8 cellular contexts compared by ENCODE assay signal in the genomic region with DNA sequence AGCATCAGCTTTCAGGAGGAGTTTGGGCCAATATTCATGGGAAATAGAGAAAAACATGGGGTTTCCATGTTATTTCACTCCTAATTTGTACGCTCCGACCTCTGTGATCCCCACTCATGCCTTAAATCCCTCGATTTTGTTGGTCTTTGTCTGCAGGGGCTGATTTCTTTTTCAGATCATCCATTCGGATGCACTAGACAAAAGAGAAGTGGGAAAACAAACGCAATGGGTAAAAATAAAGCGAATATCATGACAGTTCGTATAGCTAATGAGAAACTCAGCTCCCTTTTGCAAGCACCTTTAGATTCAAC. TPM values are rescaled to one million over a fixed set of nuclear protein-coding genes. Genes with fewer than 3 reads are reported as not detected.
DNase-seq lines count a peak whose midpoint lies in the region; ATAC-seq, FAIRE-seq and TF ChIP-seq lines count a peak whose summit lies in the region.

No MANE protein-coding gene starts in this region.

- H3K9me3 ChIP-seq in colonic mucosa, result no peaks in the 10 kb centered on the region

- no peaks in the 10 kb centered on the region for H3K27me3 Mint-ChIP-seq in IgD-negative memory B cell
- peaks cover 0 to 5% of the 10 kb centered on the region in 2 donors for H3K27me3 Mint-ChIP-seq in natural killer cell treated with Interleukin-12 subunit alpha and Interleukin-12 subunit beta and Interleukin-15 and Interleukin-18, amount 100 ng/mL, for 72 hours

- peaks cover 1 to 11% (median 4%) of the 10 kb centered on the region in 3 donors for H3K4me1 Mint-ChIP-seq in IgD-negative memory B cell
- H3K4me1 Mint-ChIP-seq in natural killer cell treated with Interleukin-12 subunit alpha and Interleukin-12 subunit beta and Interleukin-15 and Interleukin-18, amount 100 ng/mL, for 72 hours (ENCODE audit: low read depth in 2 of 2), result peaks cover 16 to 18% of the 10 kb centered on the region in 2 donors

- ATAC-seq in natural killer cell treated with Interleukin-12 subunit alpha and Interleukin-12 subunit beta and Interleukin-15 and Interleukin-18, amount 100 ng/mL, for 72 hours, result no peak
- no peak for ATAC-seq in HG03175 (IDR thresholded peaks at IDR 0.05; ENCODE audit: unreplicated experiment)

- no peaks in the 10 kb centered on the region for H3K36me3 Mint-ChIP-seq in IgD-negative memory B cell
- peaks cover 6% of the 10 kb centered on the region for H3K36me3 Mint-ChIP-seq in natural killer cell treated with Interleukin-12 subunit alpha and Interleukin-12 subunit beta and Interleukin-15 and Interleukin-18, amount 100 ng/mL, for 72 hours

- H3K27me3 ChIP-seq in BJ (ENCODE audit: control insufficient read depth, insufficient read depth, low read length) (no peaks in the 10 kb centered on the region), colonic mucosa (no peaks in the 10 kb centered on the region)

- CTCF ChIA-PET in BJ (lab: Yijun Ruan, JAX), result no interaction called here

- no peaks in the 10 kb centered on the region for H3K36me3 ChIP-seq in BJ (ENCODE audit: control insufficient read depth, insufficient read depth, low read length)
- no peaks in the 10 kb centered on the region for H3K36me3 ChIP-seq in colonic mucosa

- POLR2A ChIA-PET in BJ (lab: Charles Lee), result no interaction called here

- 0 out of 2 replicates have a peak overlapping the region, but pooled peaks have one; percentile 3 for H3K4me3 ChIP-seq in BJ (ENCODE audit: low read depth, low read length)
- peak overlapping the region; percentile 71 for H3K4me3 ChIP-seq in colonic mucosa

- no peak overlapping the region for H3K27ac ChIP-seq in colonic mucosa

- intact Hi-C loops in colonic mucosa (cut with DNase I), result no loop called here

- DNase-seq in BJ (ENCODE audit: low read depth) (no peak), colonic mucosa (no peak), H54 (ENCODE audit: insufficient read length, low spot score) (no peak), HuH-7.5 (ENCODE audit: low spot score) (no peak), GF-D8 (lab: John Stamatoyannopoulos, UW) (no peak)
- DNase-seq in natural killer cell treated with Interleukin-12 subunit alpha and Interleukin-12 subunit beta and Interleukin-15 and Interleukin-18, amount 100 ng/mL, for 72 hours (ENCODE audit: low spot score), result no peak

- no peak overlapping the region for H3K9ac ChIP-seq in colonic mucosa (ENCODE audit: low read depth in 2 of 2, low read length in 2 of 2)

- TF ChIP-seq POLR2A in H54 (IDR thresholded peaks at IDR 0.05; ENCODE audit: low read depth, low read length), result no peak

- H3K9me3 Mint-ChIP-seq in IgD-negative memory B cell, result no peaks in the 10 kb centered on the region
- no peaks in the 10 kb centered on the region for H3K9me3 Mint-ChIP-seq in natural killer cell treated with Interleukin-12 subunit alpha and Interleukin-12 subunit beta and Interleukin-15 and Interleukin-18, amount 100 ng/mL, for 72 hours

- no peak for TF ChIP-seq CTCF in BJ (IDR thresholded peaks at IDR 0.05; ENCODE audit: insufficient read depth, low read depth, low read length)
- TF ChIP-seq CTCF in colonic mucosa (IDR thresholded peaks at IDR 0.05), result no peak

- no peak for FAIRE-seq in H54 (lab: Jason Lieb, UNC)

- H3K27ac Mint-ChIP-seq in IgD-negative memory B cell, result peak overlapping the region in 1 of 3 donors; percentile 31
- peak overlapping the region; percentile 67 to 85 for H3K27ac Mint-ChIP-seq in natural killer cell treated with Interleukin-12 subunit alpha and Interleukin-12 subunit beta and Interleukin-15 and Interleukin-18, amount 100 ng/mL, for 72 hours

- H3K4me3 Mint-ChIP-seq in IgD-negative memory B cell, result peak overlapping the region; percentile 78 to 96 (median 93)
- peak overlapping the region; percentile 98 for H3K4me3 Mint-ChIP-seq in natural killer cell treated with Interleukin-12 subunit alpha and Interleukin-12 subunit beta and Interleukin-15 and Interleukin-18, amount 100 ng/mL, for 72 hours

- no peaks in the 10 kb centered on the region for H3K4me1 ChIP-seq in colonic mucosa

RNA-seq across cellular contexts. Expression of gene PABIR2, which starts 0.3 kb away (rescaled TPM):
- polyA plus RNA-seq in BJ (2011; rRNA removed), result 14.1 and 15.4 TPM in 2 replicates
- 6.4 and 6.5 TPM in 2 replicates for polyA minus RNA-seq in BJ (2011; rRNA and poly(A)+ RNA removed)
- polyA plus RNA-seq in IgD-negative memory B cell, result 4.0 TPM
- 10 to 100 TPM; 17.1 to 26.7 TPM for total RNA-seq in colonic mucosa
- total RNA-seq in natural killer cell treated with Interleukin-12 subunit alpha and Interleukin-12 subunit beta and Interleukin-15 and Interleukin-18, amount 100 ng/mL, for 72 hours, result 10 to 100 TPM; 38.2 to 51.5 TPM
